18 cellular contexts compared by ENCODE assay signal in genomic region chr7:158078161-158078910, GRCh38.
DNase-seq lines count a peak whose midpoint lies in the region; ATAC-seq lines count a peak whose summit lies in the region.
"Had no signal": no experiment of that assay in that cellular context is flagged by ENCODE, and none has a peak within 500 bp of the region (broad histone marks: within the 10 kb centered on the region; RNA-seq: fewer than 3 reads in every experiment).

No MANE protein-coding gene starts in this region.

- H3K4ac ChIP-seq in neuronal stem cell (ENCODE audit: low read length): no peak overlapping the region

- H3K79me1 ChIP-seq in neuronal stem cell (ENCODE audit: low read depth, low read length): no peaks in the 10 kb centered on the region

- H3K27me3 ChIP-seq in neuronal stem cell (ENCODE audit: control insufficient read depth in 3 of 3, insufficient read depth in 3 of 3, low read depth in 1 of 3, low read length in 3 of 3): peaks cover 0 to 20% (median 0%) of the 10 kb centered on the region in 3 experiments
- H3K27me3 ChIP-seq: ovary, upper lobe of left lung had no signal

- H3K9me3 ChIP-seq in neuronal stem cell (replicated peaks in 1 of 2; ENCODE audit: control insufficient read depth in 2 of 2, insufficient read depth in 1 of 2, low read depth in 1 of 2, low read length in 2 of 2): peaks cover 0 to 6% of the 10 kb centered on the region in 2 donors
- H3K9me3 ChIP-seq: ovary, upper lobe of left lung had no signal

- no peak overlapping the region for H4K8ac ChIP-seq in neuronal stem cell (ENCODE audit: low read depth, low read length)

- no CpG with 5 or more reads among the region's 16 CpGs for WGBS in neuronal stem cell (ENCODE audit: extremely low coverage in 2 of 2, insufficient read length in 2 of 2, insufficient replicate concordance in 1 of 2), 2 donors

- no peak overlapping the region for H3K27ac ChIP-seq in neuronal stem cell (replicated peaks; ENCODE audit: low read length)
- H3K27ac ChIP-seq: ovary, RWPE1, upper lobe of left lung had no signal

- no peaks in the 10 kb centered on the region for H3K36me3 ChIP-seq in neuronal stem cell (replicated peaks in 1 of 2; ENCODE audit: control insufficient read depth in 2 of 2, insufficient read depth in 2 of 2, low read length in 2 of 2)
- H3K36me3 ChIP-seq: ovary, upper lobe of left lung had no signal

- DNase-seq in DMS79 treated with DMSO at 0.1 percent for 48 hours (lab: John Stamatoyannopoulos, UW): peak; percentile 96
- DNase-seq in NCI-H2029 (lab: John Stamatoyannopoulos, UW): peak; percentile 81
- DNase-seq in NCI-H524 (lab: John Stamatoyannopoulos, UW): peak; percentile 80 to 90
- DNase-seq in neuronal stem cell (ENCODE audit: low spot score): no peak
- DNase-seq in NCI-H1694 (lab: John Stamatoyannopoulos, UW): no peak
- DNase-seq in activated CD4-positive, CD25-positive, alpha-beta regulatory T cell (lab: John Stamatoyannopoulos, UW): no peak
- DNase-seq: activated CD4-positive, alpha-beta T cell treated with anti-CD3 and anti-CD28 coated beads, Interleukin-2, amount 50 U/mL, for 4 hours; activated naive CD4-positive, alpha-beta T cell treated with anti-CD3 and anti-CD28 coated beads, Interleukin-2, amount 10 ng/mL, durations not matched to agents 7 days and 5 days; CD4-positive, alpha-beta memory T cell; effector memory CD8-positive, alpha-beta T cell; EL; ovary; stimulated activated CD4-positive, alpha-beta T cell treated with anti-CD3 and anti-CD28 coated beads, Interleukin-1b, Interleukin-23, amount 100 ng/mL, for 48 hours; stimulated activated naive CD8-positive, alpha-beta T cell treated with anti-CD3 and anti-CD28 coated beads, Interleukin-15, amount 100 ng/mL, for 72 hours; upper lobe of left lung had no signal

- H3K18ac ChIP-seq in neuronal stem cell (ENCODE audit: low read length): peak overlapping the region; percentile 60

- no peak overlapping the region for H2BK120ac ChIP-seq in neuronal stem cell (ENCODE audit: low read depth, low read length)

- no peak for ATAC-seq in GM19351 (IDR thresholded peaks at IDR 0.05; ENCODE audit: unreplicated experiment)
- no peak for ATAC-seq in HG03108 (IDR thresholded peaks at IDR 0.05; ENCODE audit: unreplicated experiment)
- ATAC-seq: effector memory CD8-positive, alpha-beta T cell; stimulated activated naive CD8-positive, alpha-beta T cell treated with anti-CD3 and anti-CD28 coated beads, Interleukin-15, amount 100 ng/mL, for 72 hours had no signal

- H4K91ac ChIP-seq in neuronal stem cell (ENCODE audit: low read depth, low read length, poor library complexity): no peak overlapping the region

- no peak overlapping the region for H3K23ac ChIP-seq in neuronal stem cell (ENCODE audit: low read depth, low read length, poor library complexity)

- peaks cover 3% of the 10 kb centered on the region in 2 donors for H3K4me1 ChIP-seq in neuronal stem cell (ENCODE audit: control insufficient read depth in 2 of 2, insufficient read depth in 1 of 2, low read depth in 1 of 2, low read length in 2 of 2)
- H3K4me1 ChIP-seq: upper lobe of left lung had no signal

- no peak overlapping the region for H3K14ac ChIP-seq in neuronal stem cell (ENCODE audit: low read length)

- no peak overlapping the region for H2BK12ac ChIP-seq in neuronal stem cell (ENCODE audit: low read length)

- peak overlapping the region in 1 of 2 donors; percentile 12 for H3K4me3 ChIP-seq in neuronal stem cell (ENCODE audit: low read length in 2 of 2)
- H3K4me3 ChIP-seq: ovary, upper lobe of left lung had no signal

- H2AK5ac ChIP-seq in neuronal stem cell (ENCODE audit: low read depth, low read length): no peak overlapping the region

- no peak overlapping the region for H3K4me2 ChIP-seq in neuronal stem cell (ENCODE audit: insufficient read depth, low read length, poor library complexity, severe bottlenecking)

- no peak overlapping the region for H3K9ac ChIP-seq in neuronal stem cell (ENCODE audit: low read depth, low read length, poor library complexity)

- H2AFZ ChIP-seq in neuronal stem cell (ENCODE audit: low read length): no peak overlapping the region

- no peak overlapping the region for H2BK15ac ChIP-seq in neuronal stem cell (ENCODE audit: low read length)

- no peak overlapping the region for H2BK5ac ChIP-seq in neuronal stem cell (ENCODE audit: low read length)

Comparison
In these comparisons a context has a peak if more than half of its experiments do, and no peak if none do; other contexts are left out.
1. DNase-seq: peak in DMS79 treated with DMSO at 0.1 percent for 48 hours (single experiment), NCI-H2029 (single experiment) and NCI-H524 (2 of 2); none in neuronal stem cell (single experiment), NCI-H1694 (single experiment) and activated CD4-positive, CD25-positive, alpha-beta regulatory T cell (0 of 4).